11 cellular contexts compared by ENCODE assay signal in the genomic region with DNA sequence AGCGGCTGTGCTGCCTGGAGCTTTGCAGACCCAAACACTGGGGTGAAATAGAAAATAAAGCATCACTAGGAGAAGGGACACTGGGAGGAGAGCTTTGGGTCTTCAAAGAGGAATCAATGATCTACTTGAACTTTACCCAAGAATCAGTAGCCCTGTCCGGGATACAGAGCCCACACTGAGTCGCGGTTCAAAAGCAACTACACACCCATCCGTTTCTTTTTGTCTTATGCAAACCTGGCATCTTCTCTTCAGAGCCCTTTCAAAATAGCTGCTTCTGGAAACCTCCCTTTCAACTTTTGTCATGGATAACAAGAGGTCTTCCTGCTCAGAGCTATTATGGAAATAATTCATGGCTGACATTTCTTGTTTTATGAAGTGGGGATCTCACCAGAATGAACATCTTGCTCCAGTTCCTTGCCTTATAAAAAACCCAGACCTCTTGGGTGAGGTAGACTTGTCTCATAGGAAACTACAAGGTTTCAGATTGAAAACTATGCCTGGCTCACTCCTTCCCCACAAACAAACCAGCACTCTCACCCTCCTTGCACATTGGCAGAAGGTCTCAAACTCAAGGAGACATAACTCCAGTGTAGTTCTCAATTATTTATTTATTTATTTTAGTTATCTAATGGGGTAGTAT.
DNase-seq lines count a peak whose midpoint lies in the region; ATAC-seq, FAIRE-seq and TF ChIP-seq lines count a peak whose summit lies in the region.
"Had no signal": no experiment of that assay in that cellular context is flagged by ENCODE, and none has a peak within 500 bp of the region (broad histone marks: within the 10 kb centered on the region; RNA-seq: fewer than 3 reads in every experiment).

No MANE protein-coding gene starts in this region.

- peak overlapping the region; percentile 84 to 93 (median 86) for H3K4me3 Mint-ChIP-seq in IgD-negative memory B cell

- no peaks in the 10 kb centered on the region for H3K9me3 Mint-ChIP-seq in IgD-negative memory B cell

- no peaks in the 10 kb centered on the region for H3K36me3 Mint-ChIP-seq in IgD-negative memory B cell

- peak overlapping the region; percentile 66 for H3K9ac ChIP-seq in GM12878 (ENCODE audit: control insufficient read depth, insufficient read depth, low read length)

- H3K27ac ChIP-seq in GM12878 (ENCODE audit: control insufficient read depth, insufficient read depth) (peak overlapping the region; percentile 92), psoas muscle (no peak overlapping the region)
- H3K27ac ChIP-seq: epithelial cell of prostate, RWPE1 had no signal

- H3K4me3 ChIP-seq in GM06990 (replicated peaks; ENCODE audit: low read depth, low read length) (peak overlapping the region; percentile 61), GM12878 (peak overlapping the region; percentile 66; the same call in 1 of the 2 replicates), psoas muscle (peak overlapping the region; percentile 52)
- H3K4me3 ChIP-seq: thyroid gland had no signal

- SMC1A ChIA-PET in GM12878 (lab: Charles Lee; ENCODE audit: uncharacterized antibody, unreplicated experiment), result interaction anchor here (0.6 to 5.2 kb wide), 32 partner anchors 9 to 243 kb away, joined by 3 to 42 read pairs (median 4); partner anchors contain the start of gene ARHGEF3

- TF ChIP-seq EP300 in GM12878 (IDR thresholded peaks at IDR 0.05; ENCODE audit: borderline replicate concordance in 1 of 2, control insufficient read depth in 1 of 2, low read depth in 2 of 2, low read length in 2 of 2), result no peak

- TF ChIP-seq CTCF in GM06990 (IDR thresholded peaks at IDR 0.05; ENCODE audit: insufficient read depth, low read length, poor library complexity, severe bottlenecking) (no peak), GM12878 (IDR thresholded peaks at IDR 0.05 in 2 of 3, conservative IDR thresholded peaks at IDR 0.05 in 1 of 3; ENCODE audit: control insufficient read depth in 2 of 3, extremely low read depth in 1 of 3, insufficient read depth in 1 of 3, low read depth in 3 of 3, low read length in 3 of 3) (no peak), psoas muscle (IDR thresholded peaks at IDR 0.05) (no peak)

- RAD21 ChIA-PET in GM12878 (lab: Charles Lee; ENCODE audit: unreplicated experiment), result interaction anchor here (0.6 to 4.9 kb wide), 12 partner anchors 21 to 191 kb away, joined by 3 to 39 read pairs (median 7); partner anchors contain the start of gene ARHGEF3

- no peaks in the 10 kb centered on the region for H3K27me3 Mint-ChIP-seq in IgD-negative memory B cell

- H3K79me2 ChIP-seq in GM12878 (ENCODE audit: control insufficient read depth, insufficient read depth, low read length), result no peaks in the 10 kb centered on the region; the same call in 1 of the 2 replicates

- in situ Hi-C loops in GM12878 (cut with MboI), result no loop called here

- 9% methylated on average over 5 of the region's 5 CpGs for WGBS in GM12878 (ENCODE audit: insufficient coverage, insufficient replicate concordance, low lambda C conversion rate, missing lambda C conversion rate)
- WGBS in psoas muscle, 3 donors, result 34 to 40% (median 38%) methylated on average over 5 of the region's 5 CpGs

- peak overlapping the region; percentile 92 to 98 (median 97) for H3K27ac Mint-ChIP-seq in IgD-negative memory B cell

- peaks cover 49 to 62% (median 52%) of the 10 kb centered on the region in 3 donors for H3K4me1 Mint-ChIP-seq in IgD-negative memory B cell

- POLR2A ChIA-PET in GM12878 (lab: Charles Lee), result interaction anchor here (0.6 to 2.0 kb wide), 7 partner anchors 14 to 168 kb away, joined by 3 to 6 read pairs (median 5); no protein-coding TSS in a partner anchor

- H4K20me1 ChIP-seq in GM12878 (ENCODE audit: control insufficient read depth, insufficient read depth), result no peaks in the 10 kb centered on the region

- DNase-seq in GM06990 (ENCODE audit: extremely low read depth, insufficient read length), result peak; percentile 33
- no peak for DNase-seq in GM12878 (ENCODE audit: low read depth, low spot score)
- DNase-seq in psoas muscle, result no peak
- no peak for DNase-seq in head of caudate nucleus
- DNase-seq in anterior cingulate cortex (lab: John Stamatoyannopoulos, UW), result no peak
- DNase-seq in NCI-H1105 treated with DMSO at 0.1 percent for 48 hours (lab: John Stamatoyannopoulos, UW), result no peak

- H3K36me3 ChIP-seq in GM06990 (ENCODE audit: control insufficient read depth, insufficient read depth, low read length), result no peaks in the 10 kb centered on the region
- H3K36me3 ChIP-seq in GM12878 (ENCODE audit: control insufficient read depth in 2 of 2, insufficient read depth in 2 of 2, low read length in 1 of 2), result no peaks in the 10 kb centered on the region
- no peaks in the 10 kb centered on the region for H3K36me3 ChIP-seq in psoas muscle (ENCODE audit: insufficient read depth in 1 of 2, low read depth in 1 of 2)
- H3K36me3 ChIP-seq: thyroid gland had no signal

- H3K27me3 ChIP-seq in GM06990 (replicated peaks; ENCODE audit: control insufficient read depth, insufficient read depth, low read length) (no peaks in the 10 kb centered on the region), GM12878 (replicated peaks in 1 of 2; ENCODE audit: control insufficient read depth in 2 of 2, insufficient read depth in 2 of 2, low read length in 1 of 2) (no peaks in the 10 kb centered on the region), psoas muscle (ENCODE audit: insufficient read depth in 3 of 3, low read length in 2 of 3) (no peaks in the 10 kb centered on the region)
- H3K27me3 ChIP-seq: thyroid gland had no signal

- intact Hi-C loops in GM12878 (cut with micrococcal nuclease; ENCODE audit: unreplicated experiment) (loop anchor here (1.0 to 5.0 kb wide), 6 partner anchors 42 to 214 kb away; no protein-coding TSS in a partner anchor), psoas muscle (cut with DNase I) (no loop called here), head of caudate nucleus (cut with DNase I) (no loop called here)

- ATAC-seq in GM12878, result peak; percentile 22
- no peak for ATAC-seq in psoas muscle
- ATAC-seq in GM21515 (IDR thresholded peaks at IDR 0.05; ENCODE audit: unreplicated experiment), result no peak

- no peak for FAIRE-seq in GM12878 (lab: Jason Lieb, UNC)

- CTCF ChIA-PET in GM12878 (lab: Yijun Ruan, JAX), result interaction anchor here (0.8 to 5.5 kb wide), 11 partner anchors 9 to 117 kb away, joined by 3 to 40 read pairs (median 3); partner anchors contain the start of gene ARHGEF3

- no peak for TF ChIP-seq RAD21 in GM12878 (IDR thresholded peaks at IDR 0.05; ENCODE audit: insufficient read depth, low read depth, low read length)

- no peak for TF ChIP-seq POLR2A in GM12878 (IDR thresholded peaks at IDR 0.05; ENCODE audit: low read depth, low read length)

- H2AFZ ChIP-seq in GM12878 (ENCODE audit: control insufficient read depth, low read depth, low read length), result peak overlapping the region; percentile 42; the same call in 1 of the 2 replicates

- no TSS peak for BruUV-seq in GM12878 (replicated peaks; lab: Mats Ljungman, UMichigan)

- H3K4me1 ChIP-seq in GM12878 (ENCODE audit: control insufficient read depth, insufficient read depth, low read length) (peaks cover 56% of the 10 kb centered on the region), psoas muscle (peaks cover 12% of the 10 kb centered on the region)

- peak overlapping the region; percentile 98 for H3K4me2 ChIP-seq in GM12878 (ENCODE audit: control insufficient read depth, insufficient read depth)

- H3K9me3 ChIP-seq in GM12878 (replicated peaks; ENCODE audit: control insufficient read depth, insufficient read depth, low read length) (no peaks in the 10 kb centered on the region), psoas muscle (no peaks in the 10 kb centered on the region)
- H3K9me3 ChIP-seq: thyroid gland had no signal

TF ChIP-seq in GM12878, 131 proteins besides CTCF, POLR2A, EP300 and RAD21:
- no peak for TF ChIP-seq CHD2 (IDR thresholded peaks at IDR 0.05; ENCODE audit: borderline replicate concordance, low read depth, low read length)
- TF ChIP-seq ZBTB33 (IDR thresholded peaks at IDR 0.05), result no peak
- TF ChIP-seq RUNX3 (IDR thresholded peaks at IDR 0.05; ENCODE audit: low read length), result peak; percentile 19; the same call in 1 of the 2 replicates
- no peak for TF ChIP-seq SRF (IDR thresholded peaks at IDR 0.05; ENCODE audit: low read depth in 2 of 2, low read length in 2 of 2)
